In genomic region chr1:79775402-79775801, GRCh38 we compare ENCODE assay signal across 11 cellular contexts.
"Had no signal": no experiment of that assay in that cellular context is flagged by ENCODE, and none has a peak within 500 bp of the region (broad histone marks: within the 10 kb centered on the region; RNA-seq: fewer than 3 reads in every experiment).

No MANE protein-coding gene starts in this region.

- H3K27ac ChIP-seq: GM23248 had no signal

- DNase-seq: GM23248, GOT3, H7, H9, HCEC 1CT, HFFc6 had no signal

- H2AFZ ChIP-seq: GM23248, GM23338 had no signal

- ATAC-seq: GM23338, HCT116 had no signal

- FAIRE-seq: H1, H54 had no signal

- H3K36me3 ChIP-seq: HAP-1 had no signal

- H3K4me1 ChIP-seq: HAP-1 had no signal

- H3K4me2 ChIP-seq: GM23338 had no signal

- H3K9me3 ChIP-seq: HAP-1 had no signal

- H3K9ac ChIP-seq: GM23248 had no signal

- H3K4me3 ChIP-seq: GM23248, GM23338, HAP-1 had no signal
